ENCODE assay signal across 8 cellular contexts in the genomic region with DNA sequence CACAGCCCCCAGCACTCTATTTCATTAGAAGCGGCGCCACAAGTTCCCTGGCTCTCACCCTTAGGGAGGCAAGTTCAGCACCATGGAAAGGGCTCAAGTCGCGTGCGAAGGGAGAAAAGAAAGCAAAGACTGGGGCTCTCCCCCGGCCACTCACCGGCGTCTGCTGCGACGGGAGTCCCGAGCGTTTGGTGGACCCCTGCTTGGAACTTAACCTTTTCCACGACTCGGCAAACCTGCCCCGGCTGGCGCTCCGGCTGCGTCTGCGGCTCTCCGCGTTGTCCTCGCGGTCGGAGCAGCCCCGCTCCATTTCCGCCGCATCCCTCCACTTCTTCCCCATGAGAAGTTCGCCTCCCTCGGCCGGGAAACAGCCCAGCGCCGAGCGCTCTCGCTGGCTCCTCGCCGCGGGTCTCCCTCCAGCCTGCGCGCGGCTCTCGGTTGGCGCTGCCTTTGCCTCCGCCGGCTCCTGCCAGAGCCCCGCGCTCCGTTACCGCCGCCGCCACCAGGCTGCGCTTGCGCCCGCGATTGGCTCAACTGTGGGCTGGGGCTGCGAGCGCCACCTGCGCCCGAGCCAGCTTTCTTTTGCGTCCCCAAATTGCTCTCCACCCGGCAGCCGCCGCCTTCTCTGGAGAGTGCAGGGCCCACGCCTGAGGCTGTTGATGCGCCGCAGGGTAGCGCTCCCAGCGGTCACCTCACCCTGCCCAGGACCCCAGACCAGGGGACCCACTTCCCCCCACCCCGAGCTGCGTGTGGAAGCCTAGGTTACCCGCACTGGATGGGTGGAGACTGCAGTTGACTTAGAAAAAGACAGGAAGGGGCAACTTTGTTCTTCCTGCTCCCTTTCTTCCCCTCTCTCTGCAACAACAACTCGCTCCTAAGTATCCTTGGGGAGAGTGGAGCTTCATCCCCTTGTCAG.
DNase-seq lines count a peak whose midpoint lies in the region; ATAC-seq, FAIRE-seq and TF ChIP-seq lines count a peak whose summit lies in the region.

No MANE protein-coding gene starts in this region.

- no peaks in the 10 kb centered on the region for H3K9me3 ChIP-seq in lower lobe of right lung

- no peak overlapping the region for H3K27ac ChIP-seq in lower lobe of right lung

- DNase-seq in GM04503 (ENCODE audit: low read depth): peak; percentile 6
- peak; percentile 12 for DNase-seq in HTR-8/SVneo (ENCODE audit: insufficient read length, low spot score)
- DNase-seq in T-cell: peak in 2 of 34 experiments; percentile 2 to 4
- DNase-seq in ecto neural progenitor cell (ENCODE audit: low spot score): peak; percentile 89
- DNase-seq in lower lobe of right lung: peak; percentile 49
- DNase-seq in stimulated activated CD8-positive, alpha-beta memory T cell treated with anti-CD3 and anti-CD28 coated beads, Interleukin-7, amount 100 ng/mL, for 24 hours (ENCODE audit: low read depth): peak; percentile 6
- no peak for DNase-seq in NOMO-1 (lab: John Stamatoyannopoulos, UW; ENCODE audit: unreplicated experiment in 2 of 2)

- peaks cover 5% of the 10 kb centered on the region for H3K4me1 ChIP-seq in lower lobe of right lung

- H3K4me3 ChIP-seq in lower lobe of right lung: peak overlapping the region; percentile 44

- peak overlapping the region in 1 of 2 donors; percentile 39 for H3K27ac Mint-ChIP-seq in T-cell

- no peak for FAIRE-seq in HTR-8/SVneo (lab: Jason Lieb, UNC)

- POLR2A ChIA-PET in T-cell (lab: Charles Lee): no interaction called here

- peaks cover 0 to 9% (median 7%) of the 10 kb centered on the region in 3 donors for H3K4me1 Mint-ChIP-seq in T-cell

- H3K27me3 ChIP-seq in lower lobe of right lung (ENCODE audit: low read depth): peaks cover 43% of the 10 kb centered on the region

- CTCF ChIA-PET in T-cell (lab: Charles Lee): no interaction called here

- no peaks in the 10 kb centered on the region for H3K36me3 Mint-ChIP-seq in T-cell

- H3K27me3 Mint-ChIP-seq in T-cell: peaks cover 44 to 49% of the 10 kb centered on the region in 2 donors

- H3K36me3 ChIP-seq in lower lobe of right lung: no peaks in the 10 kb centered on the region

- H3K9me3 Mint-ChIP-seq in T-cell: peaks cover 1 to 7% (median 5%) of the 10 kb centered on the region in 3 donors

- TF ChIP-seq CTCF in lower lobe of right lung (IDR thresholded peaks at IDR 0.05): no peak

- H3K4me3 Mint-ChIP-seq in T-cell: peak overlapping the region in 1 of 3 donors; percentile 60

- intact Hi-C loops in lower lobe of right lung (cut with DNase I): no loop called here

- ATAC-seq in GM21447 (IDR thresholded peaks at IDR 0.05; ENCODE audit: unreplicated experiment) (peak; percentile 82), T-cell (replicated peaks in 1 of 4) (peak in 3 of 4 experiments; percentile 15 to 38 (median 16)), lower lobe of right lung (peak; percentile 70 to 80)

Comparison
In these comparisons a context has a peak if more than half of its experiments do, and no peak if none do; other contexts are left out.
1. DNase-seq: peak in GM04503 (single experiment), HTR-8/SVneo (single experiment), ecto neural progenitor cell (single experiment), lower lobe of right lung (single experiment) and stimulated activated CD8-positive, alpha-beta memory T cell treated with anti-CD3 and anti-CD28 coated beads, Interleukin-7, amount 100 ng/mL, for 24 hours (single experiment); none in NOMO-1 (0 of 2).
2. ATAC-seq: peak in every context shown above with its lines; median percentile 82 in GM21447; 75 in lower lobe of right lung; 16 in T-cell.